Comparison of ENCODE assay signal across 1 cellular context in genomic region chr11:1844221-1845094, GRCh38.
TF ChIP-seq lines count a peak whose summit lies in the region.

No MANE protein-coding gene starts in this region.

TF ChIP-seq in K562, 482 proteins besides CTCF, POLR2A, EP300 and RAD21 (continued from another document and continues in another):
- TF ChIP-seq NFRKB (IDR thresholded peaks at IDR 0.05; ENCODE audit: low read depth) (peak; percentile 60; the same call in 1 of the 2 replicates), KLF13 (tag; IDR thresholded peaks at IDR 0.05; ENCODE audit: borderline replicate concordance, low read depth) (no peak), KDM5B (IDR thresholded peaks at IDR 0.05; ENCODE audit: insufficient replicate concordance, low read depth, low read length) (no peak), ZNF232 (CRISPR knock-in tag; IDR thresholded peaks at IDR 0.05) (no peak), ZNF174 (CRISPR knock-in tag; IDR thresholded peaks at IDR 0.05) (no peak), MTA2 (IDR thresholded peaks at IDR 0.05; ENCODE audit: low read depth) (peak; percentile 57), HDAC1 (IDR thresholded peaks at IDR 0.05) (peak in 1 of 2 experiments; percentile 75; a peak in 2 of 4 replicates), BRCA1 (IDR thresholded peaks at IDR 0.05) (no peak), BRCA1 (CRISPR knock-in tag; IDR thresholded peaks at IDR 0.05) (no peak), CUX1 (CRISPR knock-in tag; IDR thresholded peaks at IDR 0.05) (no peak), NCOR1 (IDR thresholded peaks at IDR 0.05) (peak; percentile 81), ZNF134 (CRISPR knock-in tag; conservative IDR thresholded peaks at IDR 0.05) (no peak), HNRNPUL1 (IDR thresholded peaks at IDR 0.05; ENCODE audit: low read length) (no peak), STAT5B (CRISPR knock-in tag; IDR thresholded peaks at IDR 0.05) (no peak), ZNF398 (CRISPR knock-in tag; IDR thresholded peaks at IDR 0.05) (no peak), HMGN3 (IDR thresholded peaks at IDR 0.05; ENCODE audit: borderline replicate concordance, extremely low read depth, insufficient read length, low read depth, low read length) (no peak), GMEB1 (CRISPR knock-in tag; IDR thresholded peaks at IDR 0.05) (no peak), DNMT1 (IDR thresholded peaks at IDR 0.05) (no peak), E2F1 (CRISPR knock-in tag; IDR thresholded peaks at IDR 0.05) (no peak), PML (IDR thresholded peaks at IDR 0.05; ENCODE audit: low read length) (no peak), PKNOX1 (IDR thresholded peaks at IDR 0.05) (peak; percentile 65), OTX1 (CRISPR knock-in tag; IDR thresholded peaks at IDR 0.05) (peak; percentile 35; the same call in 1 of the 2 replicates), RFX1 (IDR thresholded peaks at IDR 0.05) (no peak), HINFP (tag; conservative IDR thresholded peaks at IDR 0.05; ENCODE audit: low read depth) (no peak), ZNF274 (IDR thresholded peaks at IDR 0.05; ENCODE audit: borderline replicate concordance, low read depth, low read length) (no peak), MTF1 (CRISPR knock-in tag; IDR thresholded peaks at IDR 0.05; ENCODE audit: borderline replicate concordance) (no peak), E2F3 (CRISPR knock-in tag; IDR thresholded peaks at IDR 0.05) (no peak), JUNB (CRISPR knock-in tag; conservative IDR thresholded peaks at IDR 0.05) (no peak), NFIC (IDR thresholded peaks at IDR 0.05) (peak; percentile 68), CBFA2T2 (conservative IDR thresholded peaks at IDR 0.05) (peak; percentile 84), HMGXB4 (CRISPR knock-in tag; IDR thresholded peaks at IDR 0.05) (no peak), ZNF695 (CRISPR knock-in tag; IDR thresholded peaks at IDR 0.05) (no peak), PTBP1 (IDR thresholded peaks at IDR 0.05; ENCODE audit: low read depth, low read length) (no peak), ZNF830 (CRISPR knock-in tag; IDR thresholded peaks at IDR 0.05) (no peak), ZNF518B (CRISPR knock-in tag; IDR thresholded peaks at IDR 0.05) (no peak), ZNF316 (IDR thresholded peaks at IDR 0.05) (0 out of 2 replicates have a peak, but pooled peaks have one; percentile 2), CHAMP1 (IDR thresholded peaks at IDR 0.05) (no peak), BRD4 (IDR thresholded peaks at IDR 0.05) (no peak), ZC3H11A (IDR thresholded peaks at IDR 0.05; ENCODE audit: low read depth, low read length) (no peak)
